ENCODE assay signal across 16 cellular contexts in the genomic region with DNA sequence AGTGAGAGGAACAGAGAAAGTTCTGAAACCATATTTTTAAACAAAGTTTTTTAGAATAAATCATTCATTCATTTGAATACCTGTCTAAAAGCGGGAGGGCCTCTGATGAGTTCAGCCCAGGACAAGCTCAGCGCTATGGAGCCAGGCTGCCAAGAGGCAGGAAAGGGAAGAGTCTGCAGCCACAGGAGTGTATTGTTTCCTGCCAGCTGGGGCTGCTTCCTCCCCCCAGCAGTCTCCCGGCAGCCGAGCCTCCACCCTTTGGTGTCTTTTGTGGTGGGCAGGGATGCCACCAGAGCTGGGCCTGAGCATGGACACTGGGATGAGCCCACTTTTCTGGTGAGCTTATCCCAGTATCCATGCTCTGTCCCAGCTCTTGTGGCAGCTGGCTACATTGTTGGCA.
DNase-seq lines count a peak whose midpoint lies in the region; ATAC-seq, FAIRE-seq and TF ChIP-seq lines count a peak whose summit lies in the region.
"Had no signal": no experiment of that assay in that cellular context is flagged by ENCODE, and none has a peak within 500 bp of the region (broad histone marks: within the 10 kb centered on the region; RNA-seq: fewer than 3 reads in every experiment).

No MANE protein-coding gene starts in this region.

- H3K27ac ChIP-seq in BLaER1 treated with 17β-estradiol and CSF1 and Interleukin-3, amounts not matched to agents 10 nM and 100 nM = peak overlapping the region in 9 of 11 experiments; percentile 19 to 84 (median 76); a peak in 17 of 22 replicates
- no peak overlapping the region for H3K27ac ChIP-seq in endothelial cell of umbilical vein (ENCODE audit: insufficient read depth, low read depth, low read length)
- H3K27ac ChIP-seq: Peyer's patch had no signal

- peaks cover 0 to 5% (median 0%) of the 10 kb centered on the region in 11 experiments; a peak in 1 of 22 replicates for H3K36me3 ChIP-seq in BLaER1 treated with 17β-estradiol and CSF1 and Interleukin-3, amounts not matched to agents 10 nM and 100 nM
- H3K36me3 ChIP-seq in endothelial cell of umbilical vein (ENCODE audit: control insufficient read depth in 2 of 2, extremely low read depth in 1 of 2, insufficient read depth in 2 of 2, low read length in 2 of 2) = no peaks in the 10 kb centered on the region
- H3K36me3 ChIP-seq: BE2C, Peyer's patch had no signal

- no peaks in the 10 kb centered on the region for H3K9me1 ChIP-seq in endothelial cell of umbilical vein (replicated peaks; ENCODE audit: control insufficient read depth, extremely low read depth, insufficient read depth, low read length)

- H3K9ac ChIP-seq in BLaER1 treated with 17β-estradiol and CSF1 and Interleukin-3, amounts not matched to agents 10 nM and 100 nM = peak overlapping the region in 8 of 11 experiments; percentile 6 to 65 (median 54); a peak in 13 of 22 replicates
- no peak overlapping the region for H3K9ac ChIP-seq in endothelial cell of umbilical vein (replicated peaks; ENCODE audit: extremely low read depth, insufficient read depth, low read length)
- H3K9ac ChIP-seq: SK-N-SH had no signal

- POLR2A ChIA-PET in endothelial cell of umbilical vein (lab: Charles Lee) = interaction anchor here (0.6 to 1.2 kb wide), 2 partner anchors 21 to 1227 kb away, joined by 3 to 4 read pairs; partner anchors contain the start of gene BCL6

- DNase-seq in Jurkat, Clone E6-1 (ENCODE audit: low read depth, low spot score) = peak; percentile 66
- DNase-seq in NOMO-1 treated with dmso at 0.1 percent for 144 hours (lab: John Stamatoyannopoulos, UW; ENCODE audit: unreplicated experiment) = peak; percentile 13
- peak; percentile 30 for DNase-seq in endothelial cell of umbilical vein (ENCODE audit: low read depth, low spot score)
- no peak for DNase-seq in mucosa of gallbladder (ENCODE audit: low spot score)
- no peak for DNase-seq in islet precursor cell
- DNase-seq: BE2C; CD8-positive, alpha-beta memory T cell; NCI-H146; NCI-H2107; NCI-H446; Peyer's patch; Right ventricle myocardium superior; SK-N-SH had no signal

- no peak for TF ChIP-seq CTCF in endothelial cell of umbilical vein (IDR thresholded peaks at IDR 0.05; ENCODE audit: extremely low read depth in 1 of 2, insufficient read depth in 1 of 2, low read depth in 1 of 2, low read length in 2 of 2)

- peak overlapping the region in 4 of 10 experiments; percentile 1 to 34 (median 18); a peak in 4 of 20 replicates for H3K4me3 ChIP-seq in BLaER1 treated with 17β-estradiol and CSF1 and Interleukin-3, amounts not matched to agents 10 nM and 100 nM
- no peak overlapping the region for H3K4me3 ChIP-seq in Jurkat, Clone E6-1 (ENCODE audit: low read length)
- no peak overlapping the region for H3K4me3 ChIP-seq in endothelial cell of umbilical vein (replicated peaks in 1 of 3; ENCODE audit: insufficient read depth in 1 of 3, low read depth in 1 of 3, low read length in 3 of 3)
- H3K4me3 ChIP-seq: Peyer's patch had no signal

- no peak for ATAC-seq in HG03045 (IDR thresholded peaks at IDR 0.05; ENCODE audit: unreplicated experiment)

- intact Hi-C loops in endothelial cell of umbilical vein (cut with micrococcal nuclease) = loop anchor here (5.0 kb wide), 1 partner anchor 70 kb away; no protein-coding TSS in a partner anchor

- no peaks in the 10 kb centered on the region; a peak in 1 of 22 replicates for H3K27me3 ChIP-seq in BLaER1 treated with 17β-estradiol and CSF1 and Interleukin-3, amounts not matched to agents 10 nM and 100 nM
- peaks cover 2 to 8% of the 10 kb centered on the region in 2 experiments for H3K27me3 ChIP-seq in endothelial cell of umbilical vein (ENCODE audit: control insufficient read depth in 2 of 2, insufficient read depth in 2 of 2, low read length in 2 of 2)
- H3K27me3 ChIP-seq: BE2C, Peyer's patch had no signal

- no peak overlapping the region for H2AFZ ChIP-seq in endothelial cell of umbilical vein (ENCODE audit: low read depth, low read length)

- FAIRE-seq in endothelial cell of umbilical vein (lab: Jason Lieb, UNC) = no peak
- FAIRE-seq: H1 had no signal

- peaks cover 11 to 23% (median 17%) of the 10 kb centered on the region in 11 experiments for H3K9me3 ChIP-seq in BLaER1 treated with 17β-estradiol and CSF1 and Interleukin-3, amounts not matched to agents 10 nM and 100 nM (replicated peaks in 1 of 11)
- no peaks in the 10 kb centered on the region for H3K9me3 ChIP-seq in endothelial cell of umbilical vein (replicated peaks; ENCODE audit: control insufficient read depth, insufficient read depth, low read length)
- H3K9me3 ChIP-seq: BE2C, Peyer's patch had no signal

- H3K4me2 ChIP-seq in BLaER1 treated with 17β-estradiol and CSF1 and Interleukin-3, amounts not matched to agents 10 nM and 100 nM = peak overlapping the region; percentile 73 to 91 (median 82)
- no peak overlapping the region for H3K4me2 ChIP-seq in endothelial cell of umbilical vein (ENCODE audit: insufficient read depth, low read length)
- H3K4me2 ChIP-seq: SK-N-SH had no signal

- H3K4me1 ChIP-seq in BLaER1 treated with 17β-estradiol and CSF1 and Interleukin-3, amounts not matched to agents 10 nM and 100 nM = peaks cover 47 to 61% (median 60%) of the 10 kb centered on the region in 10 experiments
- H3K4me1 ChIP-seq in endothelial cell of umbilical vein (ENCODE audit: control insufficient read depth, extremely low read depth, insufficient read depth, low read length) = no peaks in the 10 kb centered on the region
- H3K4me1 ChIP-seq: BE2C, Peyer's patch had no signal

- H3K79me2 ChIP-seq in endothelial cell of umbilical vein (ENCODE audit: control insufficient read depth, insufficient read depth, low read length) = no peaks in the 10 kb centered on the region

- CTCF ChIA-PET in endothelial cell of umbilical vein (lab: Charles Lee) = interaction anchor here (0.6 to 3.2 kb wide), 3 partner anchors 18 to 1232 kb away, joined by 3 to 19 read pairs (median 11); partner anchors contain the start of gene BCL6

- BruUV-seq in endothelial cell of umbilical vein (replicated peaks; lab: Mats Ljungman, UMichigan) = no TSS peak

- dilution Hi-C loops in endothelial cell of umbilical vein (cut with MboI; ENCODE audit: extremely low pct_ligation_motif_present, low sequenced_read_pairs) = no loop called here

- TF ChIP-seq POLR2A in endothelial cell of umbilical vein (IDR thresholded peaks at IDR 0.05; ENCODE audit: low read depth, low read length) = no peak

- H4K20me1 ChIP-seq in BLaER1 treated with 17β-estradiol and CSF1 and Interleukin-3, amounts not matched to agents 10 nM and 100 nM = no peaks in the 10 kb centered on the region
- no peaks in the 10 kb centered on the region for H4K20me1 ChIP-seq in endothelial cell of umbilical vein (replicated peaks; ENCODE audit: control insufficient read depth, extremely low read depth, insufficient read depth, low read length)

TF ChIP-seq in endothelial cell of umbilical vein, 7 proteins besides CTCF, POLR2A, EP300 and RAD21:
- TF ChIP-seq GATA2 (IDR thresholded peaks at IDR 0.05; ENCODE audit: insufficient read depth, insufficient read length, low read depth, low read length) (no peak), POLR2AphosphoS5 (IDR thresholded peaks at IDR 0.05; ENCODE audit: insufficient read depth, low read depth, low read length) (no peak), MYC (IDR thresholded peaks at IDR 0.05; ENCODE audit: low read depth, low read length) (no peak), EZH2 (IDR thresholded peaks at IDR 0.05; ENCODE audit: borderline replicate concordance, low read depth, low read length, severe bottlenecking) (no peak), JUN (IDR thresholded peaks at IDR 0.05; ENCODE audit: borderline replicate concordance, insufficient read depth, insufficient read length, low read depth) (no peak), MAX (IDR thresholded peaks at IDR 0.05; ENCODE audit: insufficient read depth, insufficient read length) (no peak), FOS (IDR thresholded peaks at IDR 0.05; ENCODE audit: borderline replicate concordance, insufficient read depth, low read length) (no peak)

Comparison
In these comparisons a context has a peak if more than half of its experiments do, and no peak if none do; other contexts are left out.
1. DNase-seq: peak in Jurkat, Clone E6-1 (single experiment), NOMO-1 treated with dmso at 0.1 percent for 144 hours (single experiment) and endothelial cell of umbilical vein (single experiment); none in mucosa of gallbladder (single experiment) and islet precursor cell (single experiment).